ENCODE assay signal across 18 cellular contexts in genomic region chr10:69160809-69161225, GRCh38. TPM values are rescaled to one million over a fixed set of nuclear protein-coding genes. Genes with fewer than 3 reads are reported as not detected.
DNase-seq lines count a peak whose midpoint lies in the region; ATAC-seq and TF ChIP-seq lines count a peak whose summit lies in the region.
"Had no signal": no experiment of that assay in that cellular context is flagged by ENCODE, and none has a peak within 500 bp of the region (broad histone marks: within the 10 kb centered on the region; RNA-seq: fewer than 3 reads in every experiment).

No MANE protein-coding gene starts in this region.

- CTCF ChIA-PET in mammary epithelial cell (lab: Charles Lee; ENCODE audit: low non-redundant PET) = no interaction called here

- no peak overlapping the region for H3K9ac ChIP-seq in mammary epithelial cell (ENCODE audit: insufficient read depth, low read length)

- H3K27me3 ChIP-seq in mammary epithelial cell (ENCODE audit: insufficient read depth, low read length) = no peaks in the 10 kb centered on the region
- H3K27me3 ChIP-seq in ascending aorta = no peaks in the 10 kb centered on the region
- H3K27me3 ChIP-seq in ovary = no peaks in the 10 kb centered on the region
- no peaks in the 10 kb centered on the region for H3K27me3 ChIP-seq in right lobe of liver
- H3K27me3 ChIP-seq: spleen, transverse colon had no signal

- H4K20me1 ChIP-seq in mammary epithelial cell (ENCODE audit: insufficient read depth, low read length) = no peaks in the 10 kb centered on the region

- TF ChIP-seq CTCF in mammary epithelial cell (conservative IDR thresholded peaks at IDR 0.05 in 1 of 2, IDR thresholded peaks at IDR 0.05 in 1 of 2; ENCODE audit: extremely low read depth in 1 of 2, insufficient read depth in 1 of 2, low read depth in 1 of 2, low read length in 2 of 2) (no peak), ascending aorta (IDR thresholded peaks at IDR 0.05) (no peak), ovary (IDR thresholded peaks at IDR 0.05) (no peak), right lobe of liver (IDR thresholded peaks at IDR 0.05) (no peak)

- TF ChIP-seq POLR2A in ovary (IDR thresholded peaks at IDR 0.05) (no peak), right lobe of liver (IDR thresholded peaks at IDR 0.05) (no peak)

- no peak overlapping the region for H3K4me3 ChIP-seq in mammary epithelial cell (replicated peaks in 1 of 3; ENCODE audit: insufficient read depth in 1 of 3, low read depth in 2 of 3, low read length in 3 of 3)
- no peak overlapping the region for H3K4me3 ChIP-seq in ascending aorta
- no peak overlapping the region for H3K4me3 ChIP-seq in ovary
- no peak overlapping the region for H3K4me3 ChIP-seq in right lobe of liver
- H3K4me3 ChIP-seq: left ventricle myocardium inferior, spleen, transverse colon had no signal

- DNase-seq in Caki2 (ENCODE audit: low read depth) = peak; percentile 65
- DNase-seq in HT1080 (ENCODE audit: low read depth) = peak; percentile 38
- DNase-seq in mammary epithelial cell = peak; percentile 14
- peak; percentile 2 for DNase-seq in myocyte (ENCODE audit: low read depth)
- DNase-seq in ascending aorta (ENCODE audit: low spot score in 2 of 2) = no peak
- no peak for DNase-seq in ovary
- no peak for DNase-seq in caudate nucleus (lab: John Stamatoyannopoulos, UW)
- no peak for DNase-seq in right lobe of liver
- DNase-seq: activated CD4-positive, alpha-beta T cell treated with anti-CD3 and anti-CD28 coated beads for 4 hours; activated CD8-positive, alpha-beta memory T cell treated with anti-CD3 and anti-CD28 coated beads, Interleukin-2, amount 50 U/mL, for 48 hours; effector CD8-positive, alpha-beta T cell; left ventricle myocardium inferior; NCI-H446; spleen; transverse colon had no signal

- no TSS peak for BruUV-seq in mammary epithelial cell (replicated peaks; lab: Mats Ljungman, UMichigan)

- H3K27ac ChIP-seq in mammary epithelial cell (ENCODE audit: insufficient read depth, low read depth, low read length) (no peak overlapping the region), ascending aorta (no peak overlapping the region), ovary (no peak overlapping the region), caudate nucleus (ENCODE audit: low read depth, low read length) (no peak overlapping the region), right lobe of liver (no peak overlapping the region)
- H3K27ac ChIP-seq: C4-2B, left ventricle myocardium inferior, spleen, transverse colon had no signal

- no peak for TF ChIP-seq EP300 in ovary (IDR thresholded peaks at IDR 0.05)

- in situ Hi-C loops in Caki2 (cut with HindIII; ENCODE audit: low pct_unique_long_range_greater_than_20kb, low sequenced_read_pairs) (no loop called here), mammary epithelial cell (cut with MboI; ENCODE audit: low sequenced_read_pairs in 2 of 2) (no loop called here)

- H3K9me3 ChIP-seq in mammary epithelial cell (replicated peaks; ENCODE audit: insufficient read depth, low read length) = no peaks in the 10 kb centered on the region
- H3K9me3 ChIP-seq in ascending aorta = no peaks in the 10 kb centered on the region
- H3K9me3 ChIP-seq in ovary = no peaks in the 10 kb centered on the region
- no peaks in the 10 kb centered on the region for H3K9me3 ChIP-seq in right lobe of liver
- H3K9me3 ChIP-seq: left ventricle myocardium inferior, spleen, transverse colon had no signal

- intact Hi-C loops in mammary epithelial cell (cut with micrococcal nuclease) = no loop called here
- intact Hi-C loops in ascending aorta (cut with DNase I) = no loop called here
- intact Hi-C loops in ovary (cut with DNase I) = no loop called here
- intact Hi-C loops in right lobe of liver (cut with DNase I) = no loop called here

- no peak overlapping the region for H2AFZ ChIP-seq in mammary epithelial cell (ENCODE audit: low read depth, low read length)

- dilution Hi-C loops in mammary epithelial cell (cut with HindIII; ENCODE audit: low sequenced_read_pairs) = no loop called here

- peaks cover 17% of the 10 kb centered on the region for H3K79me2 ChIP-seq in mammary epithelial cell (ENCODE audit: insufficient read depth, low read length)

- 96% methylated on average over 2 of the region's 2 CpGs for WGBS in mammary epithelial cell (ENCODE audit: low coverage, missing lambda C conversion rate)
- WGBS in ovary, 3 donors = 98 to 100% (median 98%) methylated on average over 2 of the region's 2 CpGs
- 86% methylated on average over 1 of the region's 2 CpGs for WGBS in right lobe of liver (ENCODE audit: insufficient coverage, low coverage, low lambda C conversion rate, missing lambda C conversion rate)

- H3K4me1 ChIP-seq in mammary epithelial cell (ENCODE audit: insufficient read depth, low read length) (no peaks in the 10 kb centered on the region), ascending aorta (no peaks in the 10 kb centered on the region), ovary (ENCODE audit: insufficient read depth) (no peaks in the 10 kb centered on the region), right lobe of liver (no peaks in the 10 kb centered on the region)
- H3K4me1 ChIP-seq: left ventricle myocardium inferior, spleen, transverse colon had no signal

- no peak overlapping the region for H3K4me2 ChIP-seq in mammary epithelial cell (ENCODE audit: insufficient read depth, low read depth, low read length)

- H3K36me3 ChIP-seq in mammary epithelial cell (ENCODE audit: insufficient read depth, low read length) (peaks cover 15% of the 10 kb centered on the region), ascending aorta (peaks cover 19 to 57% of the 10 kb centered on the region in 2 donors), ovary (no peaks in the 10 kb centered on the region), right lobe of liver (peaks cover 0 to 36% (median 11%) of the 10 kb centered on the region in 4 donors)

- no peak for ATAC-seq in right lobe of liver
- ATAC-seq: stimulated activated memory B cell treated with anti-CD40 and anti-IgM and Interleukin-4, amounts not matched to agents 10 μg/mL and 1 μg/mL and 100 μg/mL, for 72 hours had no signal

RNA-seq across cellular contexts. Expression of gene SUPV3L1, which starts 19.2 kb away (rescaled TPM):
- 18.0 and 23.5 TPM in 2 replicates for total RNA-seq in Caki2 (2014; rRNA removed; shearing (Covaris generic); ENCODE audit: low replicate concordance)
- 27.4 and 28.2 TPM in 2 replicates for total RNA-seq in HT1080 (2014; rRNA removed; shearing (Covaris generic))
- 29.2 and 32.3 TPM in 2 replicates for polyA plus RNA-seq in HT1080 (2015; cell fraction: cytosol; rRNA removed)
- polyA plus RNA-seq in HT1080 (2015; cell fraction: nucleus; rRNA removed) = 59.4 and 60.3 TPM in 2 replicates
- 10 to 100 TPM; 26.8 to 36.7 TPM for total RNA-seq in mammary epithelial cell
- polyA plus RNA-seq in mammary epithelial cell = 31.5 TPM
- polyA minus RNA-seq in mammary epithelial cell = 19.1 TPM
- total RNA-seq in myocyte = 26.6 and 32.9 TPM in 2 replicates
- polyA plus RNA-seq in myocyte (2012) = 29.3 TPM
- total RNA-seq in ascending aorta = 4.6 TPM
- total RNA-seq in ovary = 10 to 100 TPM; 21.7 to 39.8 (median 28.4) TPM
- polyA plus RNA-seq in ovary = 10 to 100 TPM; 23.6 to 35.0 TPM
- total RNA-seq in right lobe of liver = 10 to 100 TPM; 18.4 to 28.5 (median 22.6) TPM

RNA-seq across cellular contexts. Expression of gene VPS26A, which starts 36.8 kb away (rescaled TPM):
- 20.1 and 25.2 TPM in 2 replicates for total RNA-seq in Caki2 (2014; rRNA removed; shearing (Covaris generic); ENCODE audit: low replicate concordance)
- total RNA-seq in HT1080 (2014; rRNA removed; shearing (Covaris generic)) = 19.2 and 47.5 TPM in 2 replicates
- 61.8 and 69.9 TPM in 2 replicates for polyA plus RNA-seq in HT1080 (2015; cell fraction: cytosol; rRNA removed)
- 45.4 and 52.2 TPM in 2 replicates for polyA plus RNA-seq in HT1080 (2015; cell fraction: nucleus; rRNA removed)
- total RNA-seq in mammary epithelial cell (10 to 100 TPM; 30.3 to 75.8 TPM), myocyte (28.1 and 32.2 TPM in 2 replicates), ascending aorta (26.0 TPM), ovary (10 to 100 TPM; 21.3 to 52.4 (median 44.1) TPM), right lobe of liver (10 to 100 TPM; 13.3 to 24.7 (median 19.3) TPM)
- polyA plus RNA-seq in mammary epithelial cell (17.5 TPM), ovary (10 to 100 TPM; 27.8 to 65.4 TPM)
- polyA minus RNA-seq in mammary epithelial cell = 33.5 TPM
- polyA plus RNA-seq in myocyte (2012) = 25.2 TPM

RNA-seq across cellular contexts. Expression of gene HKDC1, which starts 59.3 kb away (rescaled TPM):
- 52.3 and 68.0 TPM in 2 replicates for total RNA-seq in Caki2 (2014; rRNA removed; shearing (Covaris generic); ENCODE audit: low replicate concordance)
- total RNA-seq in HT1080 (2014; rRNA removed; shearing (Covaris generic)) = 0.30 and 1.7 TPM in 2 replicates
- polyA plus RNA-seq in HT1080 (2015; cell fraction: cytosol; rRNA removed) = 0.35 and 3.3 TPM in 2 replicates
- 0.50 and 1.0 TPM in 2 replicates for polyA plus RNA-seq in HT1080 (2015; cell fraction: nucleus; rRNA removed)
- total RNA-seq in mammary epithelial cell = under 1 TPM; under 0.01 to 0.07 TPM
- polyA plus RNA-seq in mammary epithelial cell = 0.26 TPM
- polyA minus RNA-seq in mammary epithelial cell = not detected
- 0.10 and 0.11 TPM in 2 replicates for total RNA-seq in myocyte
- 4.5 TPM for polyA plus RNA-seq in myocyte (2012)
- not detected for total RNA-seq in ascending aorta
- total RNA-seq in ovary = 1 to 10 TPM in 2 of 7 donors, under 1 TPM in 3, not detected in 2; 0.83 to 6.4 (median 0.94) TPM
- 1 to 10 TPM in 1 of 2 donors, under 1 TPM in 1; 0.01 to 1.1 TPM for polyA plus RNA-seq in ovary
- 10 to 100 TPM in 3 of 6 experiments, 1 to 10 TPM in 1, under 1 TPM in 2; 0.24 to 44.5 (median 20.1) TPM for total RNA-seq in right lobe of liver
- total RNA-seq: cardiac septum, left ventricle myocardium inferior had no signal

Comparison
In these comparisons a context has a peak if more than half of its experiments do, and no peak if none do; other contexts are left out.
1. DNase-seq: peak in Caki2 (single experiment), HT1080 (single experiment), mammary epithelial cell (single experiment) and myocyte (single experiment); none in ascending aorta (0 of 2), ovary (0 of 5), caudate nucleus (0 of 61) and right lobe of liver (0 of 3).